Comparison of ENCODE assay signal across 8 cellular contexts in genomic region chr6:45421700-45422540, GRCh38. TPM values are rescaled to one million over a fixed set of nuclear protein-coding genes. Genes with fewer than 3 reads are reported as not detected.
DNase-seq lines count a peak whose midpoint lies in the region; ATAC-seq and TF ChIP-seq lines count a peak whose summit lies in the region.

No MANE protein-coding gene starts in this region.

- peaks cover 50% of the 10 kb centered on the region for H3K4me1 Mint-ChIP-seq in central memory CD8-positive, alpha-beta T cell

- WGBS in spleen, 5 donors, result 0 to 1% (median 1%) methylated on average over 63 to 83 of the region's 83 CpGs

- no peaks in the 10 kb centered on the region for H3K9me3 Mint-ChIP-seq in central memory CD8-positive, alpha-beta T cell

- peaks cover 18% of the 10 kb centered on the region for H3K36me3 Mint-ChIP-seq in central memory CD8-positive, alpha-beta T cell (ENCODE audit: insufficient read depth)

- intact Hi-C loops in spleen (cut with DNase I; ENCODE audit: low total_unique reads), result no loop called here

- peak overlapping the region; percentile 100 for H3K9ac ChIP-seq in MM.1S (ENCODE audit: low read length)

- no peak for TF ChIP-seq POLR2A in spleen (IDR thresholded peaks at IDR 0.05)

- H3K27ac ChIP-seq in MM.1S (ENCODE audit: low read length) (peak overlapping the region; percentile 98), spleen (peak overlapping the region; percentile 15 to 89 (median 82))

- peak overlapping the region; percentile 98 for H3K4me3 Mint-ChIP-seq in central memory CD8-positive, alpha-beta T cell

- peak overlapping the region; percentile 93 for H3K4me2 ChIP-seq in MM.1S (ENCODE audit: low read depth, low read length)

- no peak overlapping the region for H2AFZ ChIP-seq in MM.1S (ENCODE audit: low read length)

- H3K36me3 ChIP-seq in MM.1S (replicated peaks; ENCODE audit: insufficient read depth, low read length), result no peaks in the 10 kb centered on the region
- no peaks in the 10 kb centered on the region for H3K36me3 ChIP-seq in kidney epithelial cell (ENCODE audit: control insufficient read depth, insufficient read depth, low read length)
- no peaks in the 10 kb centered on the region for H3K36me3 ChIP-seq in spleen

- H3K4me3 ChIP-seq in MM.1S (ENCODE audit: low read length) (peak overlapping the region; percentile 95), WI38 (ENCODE audit: low read depth, low read length) (peak overlapping the region; percentile 94), kidney epithelial cell (ENCODE audit: low read depth, low read length) (peak overlapping the region; percentile 100), spleen (peak overlapping the region; percentile 45 to 84 (median 62))

- peak overlapping the region; percentile 95 for H3K27ac Mint-ChIP-seq in central memory CD8-positive, alpha-beta T cell (ENCODE audit: low read depth)

- peaks cover 91% of the 10 kb centered on the region for H3K79me2 ChIP-seq in MM.1S (ENCODE audit: low read length)

- no peaks in the 10 kb centered on the region for H3K27me3 ChIP-seq in MM.1S (replicated peaks; ENCODE audit: insufficient read depth, low read length)
- no peaks in the 10 kb centered on the region for H3K27me3 ChIP-seq in kidney epithelial cell (ENCODE audit: control insufficient read depth, insufficient read depth, low read length)
- H3K27me3 ChIP-seq in spleen (replicated peaks in 1 of 7), result peaks cover 0 to 84% (median 59%) of the 10 kb centered on the region in 7 donors

- H3K9me2 ChIP-seq in MM.1S (replicated peaks; ENCODE audit: insufficient read depth, low read length), result no peaks in the 10 kb centered on the region

- TF ChIP-seq CTCF in MM.1S (IDR thresholded peaks at IDR 0.05; ENCODE audit: low read length), result 0 out of 2 replicates have a peak, but pooled peaks have one; percentile 1
- no peak for TF ChIP-seq CTCF in WI38 (IDR thresholded peaks at IDR 0.05; ENCODE audit: low read depth, low read length)
- TF ChIP-seq CTCF in kidney epithelial cell (IDR thresholded peaks at IDR 0.05; ENCODE audit: insufficient read depth, low read length, poor library complexity, severe bottlenecking), result peak; percentile 51
- peak in 1 of 11 experiments; percentile 22 for TF ChIP-seq CTCF in spleen (IDR thresholded peaks at IDR 0.05 in 8 of 11, conservative IDR thresholded peaks at IDR 0.05 in 3 of 11)

- H3F3A ChIP-seq in MM.1S (ENCODE audit: insufficient read depth, low read length), result peaks cover 58% of the 10 kb centered on the region

- peaks cover 27% of the 10 kb centered on the region for H3K27me3 Mint-ChIP-seq in central memory CD8-positive, alpha-beta T cell

- peak; percentile 88 for DNase-seq in GM03348 (ENCODE audit: low spot score)
- DNase-seq in MM.1S, result peak; percentile 64
- DNase-seq in central memory CD8-positive, alpha-beta T cell (ENCODE audit: low spot score in 2 of 2), result peak; percentile 31 to 43
- DNase-seq in kidney epithelial cell (ENCODE audit: low read depth), result no peak
- DNase-seq in spleen, result peak; percentile 90

- H4K20me1 ChIP-seq in MM.1S (ENCODE audit: insufficient read depth, low read length), result no peaks in the 10 kb centered on the region

- H3K9me3 ChIP-seq in MM.1S (replicated peaks; ENCODE audit: insufficient read depth, low read length) (no peaks in the 10 kb centered on the region), spleen (no peaks in the 10 kb centered on the region)

- peak; percentile 40 for ATAC-seq in central memory CD8-positive, alpha-beta T cell (replicated peaks; ENCODE audit: extremely low read depth, poor library complexity, severe bottlenecking)
- no peak for ATAC-seq in HG02884 (IDR thresholded peaks at IDR 0.05; ENCODE audit: unreplicated experiment)
- no peak for ATAC-seq in GM21381 (IDR thresholded peaks at IDR 0.05; ENCODE audit: unreplicated experiment)

- H3K4me1 ChIP-seq in MM.1S (ENCODE audit: low read length) (peaks cover 13% of the 10 kb centered on the region), spleen (peaks cover 31 to 62% (median 48%) of the 10 kb centered on the region in 6 donors)

RNA-seq across cellular contexts. Expression of gene SUPT3H, which starts 44.2 kb away (rescaled TPM):
- total RNA-seq in kidney epithelial cell (18.3 and 25.1 TPM in 2 replicates), spleen (10 to 100 TPM in 1 of 7 donors, 1 to 10 TPM in 6; 3.1 to 16.8 (median 6.7) TPM)
- polyA plus RNA-seq in spleen, result 1 to 10 TPM; 3.5 to 4.2 (median 3.8) TPM
